In the genomic region with DNA sequence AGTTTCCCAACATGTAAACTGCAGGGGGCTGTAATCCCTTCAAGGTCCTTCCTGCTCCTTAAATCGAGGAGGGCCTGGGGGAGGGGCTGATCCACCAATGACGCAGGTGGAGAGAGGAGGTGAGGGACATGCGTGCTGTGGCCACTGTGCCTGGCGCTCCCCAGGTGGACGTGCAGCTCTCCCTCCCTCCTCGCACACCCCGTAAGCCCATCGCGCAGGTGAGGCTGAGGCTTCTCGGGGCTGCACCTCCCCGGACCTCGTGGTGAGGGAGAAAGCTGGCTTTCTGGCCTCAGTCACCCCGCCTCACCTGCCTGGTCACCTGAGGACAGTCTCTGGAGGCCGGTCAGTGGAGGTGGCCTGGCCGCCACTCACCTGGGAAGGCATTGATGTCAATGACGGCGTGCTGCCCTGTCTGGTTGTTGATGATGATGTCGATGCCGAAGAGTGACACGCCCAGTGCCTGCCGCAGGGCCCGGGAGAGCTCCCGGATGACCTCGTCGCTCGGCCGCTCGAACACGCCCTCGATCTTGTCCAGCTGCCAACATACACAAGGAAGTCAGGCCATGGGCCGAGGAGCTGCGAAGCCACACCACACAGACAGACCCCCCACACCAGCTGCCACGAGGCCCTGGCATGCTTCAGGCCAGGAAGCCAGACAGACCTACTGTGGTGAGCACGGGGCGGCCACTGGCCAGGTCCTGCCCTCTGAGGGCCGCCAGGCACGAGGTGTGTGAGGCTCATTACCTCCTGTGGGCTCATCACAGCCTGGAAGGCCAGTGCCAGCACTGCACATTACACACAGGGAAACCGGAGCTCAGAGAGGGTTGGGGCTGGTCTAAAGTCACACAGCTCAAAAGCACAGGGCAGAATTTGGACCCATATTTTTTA, we compare ENCODE assay signal across 11 cellular contexts. TPM values are rescaled to one million over a fixed set of nuclear protein-coding genes. Genes with fewer than 3 reads are reported as not detected.
DNase-seq lines count a peak whose midpoint lies in the region; ATAC-seq, FAIRE-seq and TF ChIP-seq lines count a peak whose summit lies in the region.
"Had no signal": no experiment of that assay in that cellular context is flagged by ENCODE, and none has a peak within 500 bp of the region (broad histone marks: within the 10 kb centered on the region; RNA-seq: fewer than 3 reads in every experiment).

No MANE protein-coding gene starts in this region.

- H3K4me1 ChIP-seq in pancreas = no peaks in the 10 kb centered on the region

- H3K36me3 Mint-ChIP-seq in activated CD8-positive, alpha-beta memory T cell treated with anti-CD3 and anti-CD28 coated beads, Interleukin-2, amount 10 ng/mL, durations not matched to agents 7 days and 5 days = peaks cover 7% of the 10 kb centered on the region

- no peak overlapping the region for H3K27ac Mint-ChIP-seq in activated CD8-positive, alpha-beta memory T cell treated with anti-CD3 and anti-CD28 coated beads, Interleukin-2, amount 10 ng/mL, durations not matched to agents 7 days and 5 days
- H3K27ac Mint-ChIP-seq: activated B cell treated with CpG ODN at 0.5 μM for 24 hours, GM23338 had no signal

- H3K9me3 Mint-ChIP-seq in activated CD8-positive, alpha-beta memory T cell treated with anti-CD3 and anti-CD28 coated beads, Interleukin-2, amount 10 ng/mL, durations not matched to agents 7 days and 5 days (ENCODE audit: low read depth) = no peaks in the 10 kb centered on the region
- H3K9me3 Mint-ChIP-seq: activated B cell treated with CpG ODN at 0.5 μM for 24 hours, GM23338 had no signal

- peak overlapping the region in 1 of 4 donors; percentile 3 for H3K27ac ChIP-seq in pancreas

- H3K4me3 ChIP-seq in pancreas = no peak overlapping the region
- H3K4me3 ChIP-seq: GM23338 had no signal

- 74 to 82% methylated on average over 38 of the region's 38 CpGs for WGBS in pancreas, 2 donors

- FAIRE-seq in pancreas (lab: Jason Lieb, UNC) = no peak

- H3K4me3 Mint-ChIP-seq in activated CD8-positive, alpha-beta memory T cell treated with anti-CD3 and anti-CD28 coated beads, Interleukin-2, amount 10 ng/mL, durations not matched to agents 7 days and 5 days = no peak overlapping the region
- H3K4me3 Mint-ChIP-seq: activated B cell treated with CpG ODN at 0.5 μM for 24 hours, GM23338 had no signal

- no peaks in the 10 kb centered on the region for H3K27me3 Mint-ChIP-seq in activated CD8-positive, alpha-beta memory T cell treated with anti-CD3 and anti-CD28 coated beads, Interleukin-2, amount 10 ng/mL, durations not matched to agents 7 days and 5 days
- H3K27me3 Mint-ChIP-seq: activated B cell treated with CpG ODN at 0.5 μM for 24 hours had no signal

- peaks cover 0 to 23% (median 0%) of the 10 kb centered on the region in 3 donors for H3K36me3 ChIP-seq in pancreas

- no peaks in the 10 kb centered on the region for H3K27me3 ChIP-seq in pancreas

- no peaks in the 10 kb centered on the region for H3K9me3 ChIP-seq in pancreas

- no peak for TF ChIP-seq CTCF in pancreas (IDR thresholded peaks at IDR 0.05)

- DNase-seq in EH (ENCODE audit: low read depth) = peak; percentile 71
- DNase-seq in RPMI7951 (ENCODE audit: low read depth) = peak; percentile 16
- DNase-seq in fibroblast of gingiva (ENCODE audit: low read depth) = peak; percentile 5
- peak in 4 of 6 donors; percentile 44 to 77 (median 56) for DNase-seq in pancreas
- no peak for DNase-seq in activated CD8-positive, alpha-beta memory T cell treated with anti-CD3 and anti-CD28 coated beads, Interleukin-2, amount 10 ng/mL, durations not matched to agents 7 days and 5 days
- DNase-seq: activated B cell treated with CpG ODN at 0.5 μM for 24 hours, cerebellar nuclear complex had no signal

- ATAC-seq in pancreas = peak; percentile 51 to 76 (median 74)
- no peak for ATAC-seq in HG03469 (IDR thresholded peaks at IDR 0.05; ENCODE audit: unreplicated experiment)
- ATAC-seq in GM18870 (IDR thresholded peaks at IDR 0.05; ENCODE audit: unreplicated experiment) = no peak
- ATAC-seq in GM21528 (IDR thresholded peaks at IDR 0.05; ENCODE audit: low FRiP score, unreplicated experiment) = no peak
- no peak for ATAC-seq in activated CD8-positive, alpha-beta memory T cell treated with anti-CD3 and anti-CD28 coated beads, Interleukin-2, amount 10 ng/mL, durations not matched to agents 7 days and 5 days
- ATAC-seq: GM23338 had no signal

- H3K4me1 Mint-ChIP-seq in activated CD8-positive, alpha-beta memory T cell treated with anti-CD3 and anti-CD28 coated beads, Interleukin-2, amount 10 ng/mL, durations not matched to agents 7 days and 5 days = no peaks in the 10 kb centered on the region
- H3K4me1 Mint-ChIP-seq: activated B cell treated with CpG ODN at 0.5 μM for 24 hours, GM23338 had no signal

- intact Hi-C loops in pancreas (cut with DNase I) = no loop called here

- CTCF ChIA-PET in activated CD8-positive, alpha-beta memory T cell treated with anti-CD3 and anti-CD28 coated beads, Interleukin-2, amount 10 ng/mL, durations not matched to agents 7 days and 5 days (lab: Charles Lee) = interaction anchor here (0.7 kb wide), 1 partner anchor 193 kb away, joined by 3 read pairs; no protein-coding TSS in a partner anchor

RNA-seq across cellular contexts. Expression of gene CHGA, which starts 23.3 kb away (rescaled TPM):
- total RNA-seq in RPMI7951 (2014; rRNA removed; shearing (Covaris generic)) = not detected in 2 replicates
- total RNA-seq in pancreas = 100 to 1,000 TPM in 2 of 6 donors, 10 to 100 TPM in 4; 30.3 to 176 (median 67.9) TPM
- 1,000 to 10,000 TPM in 1 of 2 donors, 100 to 1,000 TPM in 1; 706 to 1,505 TPM for polyA plus RNA-seq in pancreas
- not detected for total RNA-seq in activated CD8-positive, alpha-beta memory T cell treated with anti-CD3 and anti-CD28 coated beads, Interleukin-2, amount 10 ng/mL, durations not matched to agents 7 days and 5 days
- total RNA-seq: activated B cell treated with CpG ODN at 0.5 μM for 24 hours had no signal

Comparison
In these comparisons a context has a peak if more than half of its experiments do, and no peak if none do; other contexts are left out.
1. ATAC-seq: peak in pancreas (4 of 4); none in HG03469 (single experiment), GM18870 (single experiment), GM21528 (single experiment) and activated CD8-positive, alpha-beta memory T cell treated with anti-CD3 and anti-CD28 coated beads, Interleukin-2, amount 10 ng/mL, durations not matched to agents 7 days and 5 days (single experiment).
2. RNA of gene CHGA, which starts 23.3 kb away (total RNA-seq): 30.3 to 176 TPM in pancreas; not detected in RPMI7951 and not detected in activated CD8-positive, alpha-beta memory T cell treated with anti-CD3 and anti-CD28 coated beads, Interleukin-2, amount 10 ng/mL, durations not matched to agents 7 days and 5 days; every median in the first group is over 10 times any median in the second.